8 cellular contexts compared by ENCODE assay signal in the genomic region with DNA sequence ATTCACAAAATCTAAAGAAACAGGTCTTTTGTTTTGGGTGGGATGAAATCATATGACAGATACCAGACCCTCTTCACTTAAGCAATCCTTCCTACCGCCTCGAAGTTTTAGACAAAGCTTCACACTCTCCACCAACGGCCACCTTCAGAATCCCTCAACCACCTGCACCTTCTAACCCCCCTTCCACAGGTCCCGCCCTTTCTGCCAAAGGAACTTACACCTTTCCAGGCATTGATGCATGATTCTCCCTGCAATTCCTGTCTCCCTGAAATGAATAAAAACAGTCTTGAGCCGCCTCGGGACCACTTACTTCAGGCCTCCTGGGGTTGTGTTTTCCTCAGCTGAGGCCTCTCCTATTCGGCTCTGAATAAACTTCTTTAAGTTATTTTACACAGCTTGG. TPM values are rescaled to one million over a fixed set of nuclear protein-coding genes. Genes with fewer than 3 reads are reported as not detected.
DNase-seq lines count a peak whose midpoint lies in the region; ATAC-seq and TF ChIP-seq lines count a peak whose summit lies in the region.

No MANE protein-coding gene starts in this region.

- TF ChIP-seq POLR2A in stomach (IDR thresholded peaks at IDR 0.05): no peak

- H3K36me3 Mint-ChIP-seq in activated naive CD8-positive, alpha-beta T cell treated with anti-CD3 and anti-CD28 coated beads for 36 hours: peaks cover 10% of the 10 kb centered on the region

- 20 to 28% (median 24%) methylated on average over 7 of the region's 7 CpGs for WGBS in stomach, 5 donors

- H3K4me1 ChIP-seq in stomach: peaks cover 0 to 27% (median 12%) of the 10 kb centered on the region in 4 donors

- H3K27me3 ChIP-seq in stomach: no peaks in the 10 kb centered on the region

- no peak for TF ChIP-seq EP300 in stomach (IDR thresholded peaks at IDR 0.05)

- peak overlapping the region; percentile 82 to 89 (median 86) for H3K4me3 ChIP-seq in stomach

- no peak for TF ChIP-seq CTCF in stomach (IDR thresholded peaks at IDR 0.05)

- H3K9me3 ChIP-seq in stomach: peaks cover 0 to under 1% (median 0%) of the 10 kb centered on the region in 4 donors

- H3K9me3 Mint-ChIP-seq in activated naive CD8-positive, alpha-beta T cell treated with anti-CD3 and anti-CD28 coated beads for 36 hours: peaks cover 1% of the 10 kb centered on the region

- DNase-seq in NCI-H748 (lab: John Stamatoyannopoulos, UW; ENCODE audit: unreplicated experiment) (peak; percentile 2), NCI-H748 treated with DMSO at 0.1 percent for 48 hours (lab: John Stamatoyannopoulos, UW) (no peak), inferior parietal cortex (ENCODE audit: extremely low spot score) (peak; percentile 3), stomach (no peak), NCI-H345 (lab: John Stamatoyannopoulos, UW) (no peak)
- DNase-seq in activated naive CD8-positive, alpha-beta T cell treated with anti-CD3 and anti-CD28 coated beads for 36 hours: no peak

- peaks cover 14% of the 10 kb centered on the region for H3K4me1 Mint-ChIP-seq in activated naive CD8-positive, alpha-beta T cell treated with anti-CD3 and anti-CD28 coated beads for 36 hours

- H3K4me3 Mint-ChIP-seq in activated naive CD8-positive, alpha-beta T cell treated with anti-CD3 and anti-CD28 coated beads for 36 hours: peak overlapping the region; percentile 44

- ATAC-seq in HG03108 (IDR thresholded peaks at IDR 0.05; ENCODE audit: unreplicated experiment): no peak
- no peak for ATAC-seq in HG03039 (IDR thresholded peaks at IDR 0.05; ENCODE audit: unreplicated experiment)

- no peaks in the 10 kb centered on the region for H3K27me3 Mint-ChIP-seq in activated naive CD8-positive, alpha-beta T cell treated with anti-CD3 and anti-CD28 coated beads for 36 hours

- H3K27ac ChIP-seq in stomach: peak overlapping the region in 4 of 5 donors; percentile 89 to 93 (median 90)

- H3K27ac Mint-ChIP-seq in activated naive CD8-positive, alpha-beta T cell treated with anti-CD3 and anti-CD28 coated beads for 36 hours: no peak overlapping the region

- intact Hi-C loops in stomach (cut with DNase I; ENCODE audit: low total_unique reads): no loop called here

- H3K36me3 ChIP-seq in stomach: peaks cover 0 to 7% (median under 1%) of the 10 kb centered on the region in 4 donors

RNA-seq across cellular contexts. Expression of gene ZNF433, which starts 0.9 kb away (rescaled TPM):
- 1 to 10 TPM; 2.2 to 2.3 TPM for total RNA-seq in activated naive CD8-positive, alpha-beta T cell treated with anti-CD3 and anti-CD28 coated beads for 36 hours
- 10 to 100 TPM in 2 of 5 donors, 1 to 10 TPM in 2, not detected in 1; 1.2 to 19.0 (median 9.2) TPM for total RNA-seq in stomach
- polyA plus RNA-seq in stomach: 1 to 10 TPM; 3.2 to 7.7 (median 3.7) TPM

RNA-seq across cellular contexts. Expression of gene ZNF878, which starts 18.2 kb away (rescaled TPM):
- total RNA-seq in activated naive CD8-positive, alpha-beta T cell treated with anti-CD3 and anti-CD28 coated beads for 36 hours: 1 to 10 TPM; 1.1 TPM
- 1 to 10 TPM in 1 of 5 donors, under 1 TPM in 1, not detected in 3; 0.55 to 4.9 TPM for total RNA-seq in stomach
- polyA plus RNA-seq in stomach: under 1 TPM in 2 of 3 donors, not detected in 1; 0.18 to 0.31 TPM

RNA-seq across cellular contexts. Expression of gene ZNF844, which starts 29.9 kb away (rescaled TPM):
- 1 to 10 TPM; 4.0 to 4.8 TPM for total RNA-seq in activated naive CD8-positive, alpha-beta T cell treated with anti-CD3 and anti-CD28 coated beads for 36 hours
- total RNA-seq in stomach: 10 to 100 TPM in 3 of 5 donors, 1 to 10 TPM in 2; 1.2 to 16.1 (median 11.2) TPM
- 1 to 10 TPM; 2.1 to 2.5 (median 2.3) TPM for polyA plus RNA-seq in stomach

Comparison
In these comparisons a context has a peak if more than half of its experiments do, and no peak if none do; other contexts are left out.
1. DNase-seq: peak in NCI-H748 (single experiment) and inferior parietal cortex (single experiment); none in NCI-H748 treated with DMSO at 0.1 percent for 48 hours (single experiment), activated naive CD8-positive, alpha-beta T cell treated with anti-CD3 and anti-CD28 coated beads for 36 hours (single experiment), stomach (single experiment) and NCI-H345 (single experiment).